ENCODE assay signal across 21 cellular contexts in the genomic region with DNA sequence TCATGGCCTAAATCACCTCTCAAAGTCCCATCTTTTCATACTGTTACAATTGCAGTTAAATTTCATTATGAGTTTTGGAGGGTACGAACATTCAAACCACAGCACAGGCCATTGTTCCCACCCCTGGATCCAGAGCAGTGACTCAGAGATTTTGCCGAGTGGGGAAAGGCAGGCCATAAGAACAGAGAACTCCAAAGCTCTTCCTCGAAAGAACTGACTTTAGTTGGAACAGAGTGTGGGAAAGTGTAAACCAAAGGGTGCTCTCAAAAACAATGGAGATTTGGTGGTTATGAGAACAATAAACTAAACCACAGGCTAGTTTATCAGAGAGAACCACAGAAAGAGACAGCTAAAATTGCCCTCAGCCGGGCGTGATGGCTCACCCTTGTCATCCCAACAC. TPM values are rescaled to one million over a fixed set of nuclear protein-coding genes. Genes with fewer than 3 reads are reported as not detected.
"Had no signal": no experiment of that assay in that cellular context is flagged by ENCODE, and none has a peak within 500 bp of the region (broad histone marks: within the 10 kb centered on the region; RNA-seq: fewer than 3 reads in every experiment).

No MANE protein-coding gene starts in this region.

- DNase-seq: activated CD4-positive, alpha-beta memory T cell treated with anti-CD3 and anti-CD28 coated beads, Interleukin-2, amount 10 ng/mL, durations not matched to agents 7 days and 5 days; activated CD4-positive, alpha-beta T cell treated with anti-CD3 and anti-CD28 coated beads for 36 hours; activated gamma-delta T cell; activated T-cell treated with anti-CD3 and anti-CD28 coated beads, Interleukin-2, amount 50 U/mL, for 48 hours; cerebellar nuclear complex; effector memory CD4-positive, alpha-beta T cell; kidney; left ventricle myocardium superior; mesenchymal stem cell; nephron progenitor cell had no signal

- H3K36me3 ChIP-seq: thoracic aorta, WERI-Rb-1 had no signal

- H3K27ac Mint-ChIP-seq: activated CD4-positive, alpha-beta memory T cell treated with anti-CD3 and anti-CD28 coated beads, Interleukin-2, amount 10 ng/mL, durations not matched to agents 7 days and 5 days; activated CD4-positive, alpha-beta T cell treated with anti-CD3 and anti-CD28 coated beads for 36 hours; dendritic cell treated with granulocyte-macrophage colony-stimulating factor and Interleukin-4, amounts not matched to agents 40 ng/mL and 50 ng/mL, for 4 days; nephron progenitor cell; stimulated activated effector memory CD8-positive, alpha-beta T cell treated with anti-CD3 and anti-CD28 coated beads, Interleukin-12 subunit alpha, Interleukin-12 subunit beta, amount 100 ng/mL, for 72 hours had no signal

- H3K36me3 Mint-ChIP-seq: stimulated activated effector memory CD8-positive, alpha-beta T cell treated with anti-CD3 and anti-CD28 coated beads, Interleukin-12 subunit alpha, Interleukin-12 subunit beta, amount 100 ng/mL, for 72 hours had no signal

- H3K27me3 Mint-ChIP-seq: activated CD4-positive, alpha-beta memory T cell treated with anti-CD3 and anti-CD28 coated beads, Interleukin-2, amount 10 ng/mL, durations not matched to agents 7 days and 5 days; activated CD4-positive, alpha-beta T cell treated with anti-CD3 and anti-CD28 coated beads for 36 hours; dendritic cell treated with granulocyte-macrophage colony-stimulating factor and Interleukin-4, amounts not matched to agents 40 ng/mL and 50 ng/mL, for 4 days had no signal

- H3K27me3 ChIP-seq: hepatocyte had no signal

- H3K4me3 ChIP-seq: hepatocyte, thoracic aorta had no signal

- H3K9me3 ChIP-seq: thoracic aorta had no signal

- H3K4me3 Mint-ChIP-seq: activated CD4-positive, alpha-beta memory T cell treated with anti-CD3 and anti-CD28 coated beads, Interleukin-2, amount 10 ng/mL, durations not matched to agents 7 days and 5 days; activated CD4-positive, alpha-beta T cell treated with anti-CD3 and anti-CD28 coated beads for 36 hours; dendritic cell treated with granulocyte-macrophage colony-stimulating factor and Interleukin-4, amounts not matched to agents 40 ng/mL and 50 ng/mL, for 4 days; nephron progenitor cell; stimulated activated effector memory CD8-positive, alpha-beta T cell treated with anti-CD3 and anti-CD28 coated beads, Interleukin-12 subunit alpha, Interleukin-12 subunit beta, amount 100 ng/mL, for 72 hours had no signal

- H3K27ac ChIP-seq: thoracic aorta, WERI-Rb-1 had no signal

- ATAC-seq: activated CD4-positive, alpha-beta T cell treated with anti-CD3 and anti-CD28 coated beads for 36 hours; activated naive CD4-positive, alpha-beta T cell treated with anti-CD3 and anti-CD28 coated beads, Interleukin-2, amount 50 U/mL, for 72 hours; SK-N-SH treated with all-trans-retinoic acid at 6 μM for 48 hours; stimulated activated effector memory CD8-positive, alpha-beta T cell treated with anti-CD3 and anti-CD28 coated beads, Interleukin-12 subunit alpha, Interleukin-12 subunit beta, amount 100 ng/mL, for 72 hours had no signal

- H3K4me1 Mint-ChIP-seq: activated CD4-positive, alpha-beta T cell treated with anti-CD3 and anti-CD28 coated beads for 36 hours; stimulated activated effector memory CD8-positive, alpha-beta T cell treated with anti-CD3 and anti-CD28 coated beads, Interleukin-12 subunit alpha, Interleukin-12 subunit beta, amount 100 ng/mL, for 72 hours had no signal

- H3K9me3 Mint-ChIP-seq: activated CD4-positive, alpha-beta memory T cell treated with anti-CD3 and anti-CD28 coated beads, Interleukin-2, amount 10 ng/mL, durations not matched to agents 7 days and 5 days; dendritic cell treated with granulocyte-macrophage colony-stimulating factor and Interleukin-4, amounts not matched to agents 40 ng/mL and 50 ng/mL, for 4 days; nephron progenitor cell; stimulated activated effector memory CD8-positive, alpha-beta T cell treated with anti-CD3 and anti-CD28 coated beads, Interleukin-12 subunit alpha, Interleukin-12 subunit beta, amount 100 ng/mL, for 72 hours had no signal

RNA-seq across cellular contexts. Expression of a gene that starts 53.2 kb away (rescaled TPM):
- total RNA-seq: activated CD4-positive, alpha-beta memory T cell treated with anti-CD3 and anti-CD28 coated beads, Interleukin-2, amount 10 ng/mL, durations not matched to agents 7 days and 5 days; activated CD4-positive, alpha-beta T cell treated with anti-CD3 and anti-CD28 coated beads for 36 hours; activated naive CD4-positive, alpha-beta T cell treated with anti-CD3 and anti-CD28 coated beads, Interleukin-2, amount 50 U/mL, for 72 hours; epithelial cell of proximal tubule; glomerular endothelial cell; hepatocyte; left ventricle myocardium superior; T-helper 1 cell treated with Interleukin-12 subunit alpha and Interleukin-12 subunit beta and Interleukin-4 antibody, amounts not matched to agents 30 ng/mL and 1 ng/mL, for 36 hours; ureter had no signal

RNA-seq across cellular contexts. Expression of a gene that starts 54.2 kb away (rescaled TPM):
- total RNA-seq: activated CD4-positive, alpha-beta memory T cell treated with anti-CD3 and anti-CD28 coated beads, Interleukin-2, amount 10 ng/mL, durations not matched to agents 7 days and 5 days; T-helper 1 cell treated with Interleukin-12 subunit alpha and Interleukin-12 subunit beta and Interleukin-4 antibody, amounts not matched to agents 30 ng/mL and 1 ng/mL, for 36 hours had no signal
